In the genomic region with DNA sequence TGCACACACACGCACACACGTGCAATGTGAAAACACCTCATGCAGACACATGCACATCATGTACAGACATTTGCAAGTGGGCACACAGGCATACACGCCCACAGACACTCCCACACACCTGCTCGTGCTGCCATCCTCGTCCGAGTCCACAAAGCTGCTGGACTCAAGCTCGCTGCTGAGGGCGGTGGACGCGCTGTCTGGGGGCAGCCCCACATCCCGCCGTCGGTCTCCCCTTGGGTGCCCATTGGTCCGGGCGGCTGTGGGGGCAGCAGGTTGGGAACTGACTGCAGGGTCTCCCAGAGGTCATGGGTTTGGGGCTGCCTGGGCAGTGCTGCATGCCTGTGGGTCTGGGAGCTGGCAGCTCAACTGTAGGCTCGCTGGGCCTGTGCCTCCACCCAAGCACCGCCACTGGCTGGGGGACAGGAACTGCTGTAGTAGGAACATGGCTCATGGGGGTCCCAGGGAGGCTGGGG, we compare ENCODE assay signal across 1 cellular context.
TF ChIP-seq lines count a peak whose summit lies in the region.

No MANE protein-coding gene starts in this region.

TF ChIP-seq in H1, 55 proteins besides CTCF, POLR2A, EP300 and RAD21:
- TF ChIP-seq CBX8 (IDR thresholded peaks at IDR 0.05; ENCODE audit: borderline replicate concordance, low read depth, low read length) (no peak), BRCA1 (IDR thresholded peaks at IDR 0.05; ENCODE audit: low read depth, low read length) (no peak)
